ENCODE assay signal across 1 cellular context in the genomic region with DNA sequence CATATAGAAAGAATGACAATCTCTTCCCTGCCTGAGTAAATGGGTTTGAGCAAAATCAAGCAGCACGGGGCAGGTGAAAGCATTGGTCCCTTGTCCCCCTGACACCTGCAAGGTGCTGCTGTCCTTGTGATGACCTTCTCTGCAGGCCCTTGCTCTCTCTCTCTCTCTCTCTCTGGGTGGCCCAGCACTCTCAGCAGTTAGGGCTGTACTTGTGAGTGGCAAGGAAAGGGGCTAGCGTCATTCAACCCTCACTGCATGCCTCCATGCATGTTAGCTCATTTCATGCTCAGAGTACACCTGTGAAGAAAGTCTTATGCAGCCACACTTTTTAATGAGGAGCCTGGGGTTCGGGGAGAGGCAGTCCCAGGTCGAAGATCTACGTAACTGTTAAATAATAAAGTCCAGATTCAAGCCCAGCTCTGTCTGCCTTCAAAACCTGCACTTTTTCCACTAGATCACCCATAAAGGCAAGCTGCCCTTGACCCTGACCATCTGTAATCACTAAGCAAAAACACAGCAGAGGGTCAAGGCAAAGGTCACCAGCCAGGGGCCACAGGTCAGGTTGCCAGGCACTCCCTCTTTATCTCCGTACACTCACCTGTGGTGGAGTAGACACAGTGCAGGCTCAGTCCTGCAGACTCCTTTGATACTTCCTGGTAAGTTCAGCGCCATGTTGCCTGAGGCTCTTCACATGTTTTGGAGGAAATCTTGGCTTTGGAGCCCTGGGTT.
TF ChIP-seq lines count a peak whose summit lies in the region.

No MANE protein-coding gene starts in this region.

TF ChIP-seq in HepG2, 621 proteins besides CTCF, POLR2A, EP300 and RAD21 (continued from another document and continues in another):
- TF ChIP-seq, protein P1, sequence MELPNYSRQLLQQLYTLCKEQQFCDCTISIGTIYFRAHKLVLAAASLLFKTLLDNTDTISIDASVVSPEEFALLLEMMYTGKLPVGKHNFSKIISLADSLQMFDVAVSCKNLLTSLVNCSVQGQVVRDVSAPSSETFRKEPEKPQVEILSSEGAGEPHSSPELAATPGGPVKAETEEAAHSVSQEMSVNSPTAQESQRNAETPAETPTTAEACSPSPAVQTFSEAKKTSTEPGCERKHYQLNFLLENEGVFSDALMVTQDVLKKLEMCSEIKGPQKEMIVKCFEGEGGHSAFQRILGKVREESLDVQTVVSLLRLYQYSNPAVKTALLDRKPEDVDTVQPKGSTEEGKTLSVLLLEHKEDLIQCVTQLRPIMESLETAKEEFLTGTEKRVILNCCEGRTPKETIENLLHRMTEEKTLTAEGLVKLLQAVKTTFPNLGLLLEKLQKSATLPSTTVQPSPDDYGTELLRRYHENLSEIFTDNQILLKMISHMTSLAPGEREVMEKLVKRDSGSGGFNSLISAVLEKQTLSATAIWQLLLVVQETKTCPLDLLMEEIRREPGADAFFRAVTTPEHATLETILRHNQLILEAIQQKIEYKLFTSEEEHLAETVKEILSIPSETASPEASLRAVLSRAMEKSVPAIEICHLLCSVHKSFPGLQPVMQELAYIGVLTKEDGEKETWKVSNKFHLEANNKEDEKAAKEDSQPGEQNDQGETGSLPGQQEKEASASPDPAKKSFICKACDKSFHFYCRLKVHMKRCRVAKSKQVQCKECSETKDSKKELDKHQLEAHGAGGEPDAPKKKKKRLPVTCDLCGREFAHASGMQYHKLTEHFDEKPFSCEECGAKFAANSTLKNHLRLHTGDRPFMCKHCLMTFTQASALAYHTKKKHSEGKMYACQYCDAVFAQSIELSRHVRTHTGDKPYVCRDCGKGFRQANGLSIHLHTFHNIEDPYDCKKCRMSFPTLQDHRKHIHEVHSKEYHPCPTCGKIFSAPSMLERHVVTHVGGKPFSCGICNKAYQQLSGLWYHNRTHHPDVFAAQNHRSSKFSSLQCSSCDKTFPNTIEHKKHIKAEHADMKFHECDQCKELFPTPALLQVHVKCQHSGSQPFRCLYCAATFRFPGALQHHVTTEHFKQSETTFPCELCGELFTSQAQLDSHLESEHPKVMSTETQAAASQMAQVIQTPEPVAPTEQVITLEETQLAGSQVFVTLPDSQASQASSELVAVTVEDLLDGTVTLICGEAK (IDR thresholded peaks at IDR 0.05): no peak
- TF ChIP-seq, protein P1 (CRISPR knock-in tag; IDR thresholded peaks at IDR 0.05): peak; percentile 24; the same call in 1 of the 2 replicates
- TF ChIP-seq, protein P2, sequence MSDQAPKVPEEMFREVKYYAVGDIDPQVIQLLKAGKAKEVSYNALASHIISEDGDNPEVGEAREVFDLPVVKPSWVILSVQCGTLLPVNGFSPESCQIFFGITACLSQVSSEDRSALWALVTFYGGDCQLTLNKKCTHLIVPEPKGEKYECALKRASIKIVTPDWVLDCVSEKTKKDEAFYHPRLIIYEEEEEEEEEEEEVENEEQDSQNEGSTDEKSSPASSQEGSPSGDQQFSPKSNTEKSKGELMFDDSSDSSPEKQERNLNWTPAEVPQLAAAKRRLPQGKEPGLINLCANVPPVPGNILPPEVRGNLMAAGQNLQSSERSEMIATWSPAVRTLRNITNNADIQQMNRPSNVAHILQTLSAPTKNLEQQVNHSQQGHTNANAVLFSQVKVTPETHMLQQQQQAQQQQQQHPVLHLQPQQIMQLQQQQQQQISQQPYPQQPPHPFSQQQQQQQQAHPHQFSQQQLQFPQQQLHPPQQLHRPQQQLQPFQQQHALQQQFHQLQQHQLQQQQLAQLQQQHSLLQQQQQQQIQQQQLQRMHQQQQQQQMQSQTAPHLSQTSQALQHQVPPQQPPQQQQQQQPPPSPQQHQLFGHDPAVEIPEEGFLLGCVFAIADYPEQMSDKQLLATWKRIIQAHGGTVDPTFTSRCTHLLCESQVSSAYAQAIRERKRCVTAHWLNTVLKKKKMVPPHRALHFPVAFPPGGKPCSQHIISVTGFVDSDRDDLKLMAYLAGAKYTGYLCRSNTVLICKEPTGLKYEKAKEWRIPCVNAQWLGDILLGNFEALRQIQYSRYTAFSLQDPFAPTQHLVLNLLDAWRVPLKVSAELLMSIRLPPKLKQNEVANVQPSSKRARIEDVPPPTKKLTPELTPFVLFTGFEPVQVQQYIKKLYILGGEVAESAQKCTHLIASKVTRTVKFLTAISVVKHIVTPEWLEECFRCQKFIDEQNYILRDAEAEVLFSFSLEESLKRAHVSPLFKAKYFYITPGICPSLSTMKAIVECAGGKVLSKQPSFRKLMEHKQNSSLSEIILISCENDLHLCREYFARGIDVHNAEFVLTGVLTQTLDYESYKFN (CRISPR knock-in tag; conservative IDR thresholded peaks at IDR 0.05): peak; percentile 77
- TF ChIP-seq, protein P3, sequence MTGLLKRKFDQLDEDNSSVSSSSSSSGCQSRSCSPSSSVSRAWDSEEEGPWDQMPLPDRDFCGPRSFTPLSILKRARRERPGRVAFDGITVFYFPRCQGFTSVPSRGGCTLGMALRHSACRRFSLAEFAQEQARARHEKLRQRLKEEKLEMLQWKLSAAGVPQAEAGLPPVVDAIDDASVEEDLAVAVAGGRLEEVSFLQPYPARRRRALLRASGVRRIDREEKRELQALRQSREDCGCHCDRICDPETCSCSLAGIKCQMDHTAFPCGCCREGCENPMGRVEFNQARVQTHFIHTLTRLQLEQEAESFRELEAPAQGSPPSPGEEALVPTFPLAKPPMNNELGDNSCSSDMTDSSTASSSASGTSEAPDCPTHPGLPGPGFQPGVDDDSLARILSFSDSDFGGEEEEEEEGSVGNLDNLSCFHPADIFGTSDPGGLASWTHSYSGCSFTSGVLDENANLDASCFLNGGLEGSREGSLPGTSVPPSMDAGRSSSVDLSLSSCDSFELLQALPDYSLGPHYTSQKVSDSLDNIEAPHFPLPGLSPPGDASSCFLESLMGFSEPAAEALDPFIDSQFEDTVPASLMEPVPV (CRISPR knock-in tag; IDR thresholded peaks at IDR 0.05): no peak
- TF ChIP-seq ZNF460 (CRISPR knock-in tag; IDR thresholded peaks at IDR 0.05; ENCODE audit: borderline replicate concordance): no peak
- no peak for TF ChIP-seq ZNF484 (CRISPR knock-in tag; IDR thresholded peaks at IDR 0.05; ENCODE audit: borderline replicate concordance, low read depth)
- no peak for TF ChIP-seq AHR (CRISPR knock-in tag; IDR thresholded peaks at IDR 0.05)
- no peak for TF ChIP-seq ZNF616 (CRISPR knock-in tag; IDR thresholded peaks at IDR 0.05; ENCODE audit: low read depth)
- TF ChIP-seq, protein P4, sequence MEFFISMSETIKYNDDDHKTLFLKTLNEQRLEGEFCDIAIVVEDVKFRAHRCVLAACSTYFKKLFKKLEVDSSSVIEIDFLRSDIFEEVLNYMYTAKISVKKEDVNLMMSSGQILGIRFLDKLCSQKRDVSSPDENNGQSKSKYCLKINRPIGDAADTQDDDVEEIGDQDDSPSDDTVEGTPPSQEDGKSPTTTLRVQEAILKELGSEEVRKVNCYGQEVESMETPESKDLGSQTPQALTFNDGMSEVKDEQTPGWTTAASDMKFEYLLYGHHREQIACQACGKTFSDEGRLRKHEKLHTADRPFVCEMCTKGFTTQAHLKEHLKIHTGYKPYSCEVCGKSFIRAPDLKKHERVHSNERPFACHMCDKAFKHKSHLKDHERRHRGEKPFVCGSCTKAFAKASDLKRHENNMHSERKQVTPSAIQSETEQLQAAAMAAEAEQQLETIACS (CRISPR knock-in tag; IDR thresholded peaks at IDR 0.05): no peak
- TF ChIP-seq ZNF10 (CRISPR knock-in tag; IDR thresholded peaks at IDR 0.05; ENCODE audit: borderline replicate concordance, low read depth): no peak
- no peak for TF ChIP-seq NRL (CRISPR knock-in tag; IDR thresholded peaks at IDR 0.05; ENCODE audit: borderline replicate concordance)
- TF ChIP-seq, protein P5, sequence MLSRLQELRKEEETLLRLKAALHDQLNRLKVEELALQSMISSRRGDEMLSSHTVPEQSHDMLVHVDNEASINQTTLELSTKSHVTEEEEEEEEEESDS (CRISPR knock-in tag; IDR thresholded peaks at IDR 0.05; ENCODE audit: borderline replicate concordance): no peak
- TF ChIP-seq ZNF83 (CRISPR knock-in tag; IDR thresholded peaks at IDR 0.05; ENCODE audit: borderline replicate concordance): no peak
- no peak for TF ChIP-seq ARID2 (CRISPR knock-in tag; IDR thresholded peaks at IDR 0.05; ENCODE audit: borderline replicate concordance)
- 0 out of 2 replicates have a peak, but pooled peaks have one; percentile 32 for TF ChIP-seq ZNF431 (CRISPR knock-in tag; IDR thresholded peaks at IDR 0.05; ENCODE audit: borderline replicate concordance, low read depth)
- TF ChIP-seq ZFP37 (CRISPR knock-in tag; IDR thresholded peaks at IDR 0.05; ENCODE audit: borderline replicate concordance): no peak
- no peak for TF ChIP-seq ETV5 (CRISPR knock-in tag; IDR thresholded peaks at IDR 0.05; ENCODE audit: borderline replicate concordance)
- TF ChIP-seq, protein P6, sequence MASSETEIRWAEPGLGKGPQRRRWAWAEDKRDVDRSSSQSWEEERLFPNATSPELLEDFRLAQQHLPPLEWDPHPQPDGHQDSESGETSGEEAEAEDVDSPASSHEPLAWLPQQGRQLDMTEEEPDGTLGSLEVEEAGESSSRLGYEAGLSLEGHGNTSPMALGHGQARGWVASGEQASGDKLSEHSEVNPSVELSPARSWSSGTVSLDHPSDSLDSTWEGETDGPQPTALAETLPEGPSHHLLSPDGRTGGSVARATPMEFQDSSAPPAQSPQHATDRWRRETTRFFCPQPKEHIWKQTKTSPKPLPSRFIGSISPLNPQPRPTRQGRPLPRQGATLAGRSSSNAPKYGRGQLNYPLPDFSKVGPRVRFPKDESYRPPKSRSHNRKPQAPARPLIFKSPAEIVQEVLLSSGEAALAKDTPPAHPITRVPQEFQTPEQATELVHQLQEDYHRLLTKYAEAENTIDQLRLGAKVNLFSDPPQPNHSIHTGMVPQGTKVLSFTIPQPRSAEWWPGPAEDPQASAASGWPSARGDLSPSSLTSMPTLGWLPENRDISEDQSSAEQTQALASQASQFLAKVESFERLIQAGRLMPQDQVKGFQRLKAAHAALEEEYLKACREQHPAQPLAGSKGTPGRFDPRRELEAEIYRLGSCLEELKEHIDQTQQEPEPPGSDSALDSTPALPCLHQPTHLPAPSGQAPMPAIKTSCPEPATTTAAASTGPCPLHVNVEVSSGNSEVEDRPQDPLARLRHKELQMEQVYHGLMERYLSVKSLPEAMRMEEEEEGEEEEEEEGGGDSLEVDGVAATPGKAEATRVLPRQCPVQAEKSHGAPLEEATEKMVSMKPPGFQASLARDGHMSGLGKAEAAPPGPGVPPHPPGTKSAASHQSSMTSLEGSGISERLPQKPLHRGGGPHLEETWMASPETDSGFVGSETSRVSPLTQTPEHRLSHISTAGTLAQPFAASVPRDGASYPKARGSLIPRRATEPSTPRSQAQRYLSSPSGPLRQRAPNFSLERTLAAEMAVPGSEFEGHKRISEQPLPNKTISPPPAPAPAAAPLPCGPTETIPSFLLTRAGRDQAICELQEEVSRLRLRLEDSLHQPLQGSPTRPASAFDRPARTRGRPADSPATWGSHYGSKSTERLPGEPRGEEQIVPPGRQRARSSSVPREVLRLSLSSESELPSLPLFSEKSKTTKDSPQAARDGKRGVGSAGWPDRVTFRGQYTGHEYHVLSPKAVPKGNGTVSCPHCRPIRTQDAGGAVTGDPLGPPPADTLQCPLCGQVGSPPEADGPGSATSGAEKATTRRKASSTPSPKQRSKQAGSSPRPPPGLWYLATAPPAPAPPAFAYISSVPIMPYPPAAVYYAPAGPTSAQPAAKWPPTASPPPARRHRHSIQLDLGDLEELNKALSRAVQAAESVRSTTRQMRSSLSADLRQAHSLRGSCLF (CRISPR knock-in tag; IDR thresholded peaks at IDR 0.05; ENCODE audit: borderline replicate concordance): no peak
- TF ChIP-seq, protein P7, sequence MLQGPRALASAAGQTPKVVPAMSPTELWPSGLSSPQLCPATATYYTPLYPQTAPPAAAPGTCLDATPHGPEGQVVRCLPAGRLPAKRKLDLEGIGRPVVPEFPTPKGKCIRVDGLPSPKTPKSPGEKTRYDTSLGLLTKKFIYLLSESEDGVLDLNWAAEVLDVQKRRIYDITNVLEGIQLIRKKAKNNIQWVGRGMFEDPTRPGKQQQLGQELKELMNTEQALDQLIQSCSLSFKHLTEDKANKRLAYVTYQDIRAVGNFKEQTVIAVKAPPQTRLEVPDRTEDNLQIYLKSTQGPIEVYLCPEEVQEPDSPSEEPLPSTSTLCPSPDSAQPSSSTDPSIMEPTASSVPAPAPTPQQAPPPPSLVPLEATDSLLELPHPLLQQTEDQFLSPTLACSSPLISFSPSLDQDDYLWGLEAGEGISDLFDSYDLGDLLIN (CRISPR knock-in tag; IDR thresholded peaks at IDR 0.05; ENCODE audit: borderline replicate concordance): no peak
- no peak for TF ChIP-seq ZNF44 (CRISPR knock-in tag; IDR thresholded peaks at IDR 0.05)
- TF ChIP-seq REPIN1 (CRISPR knock-in tag; IDR thresholded peaks at IDR 0.05; ENCODE audit: borderline replicate concordance, low read depth): peak; percentile 25; the same call in 1 of the 2 replicates
- TF ChIP-seq KLF15 (CRISPR knock-in tag; IDR thresholded peaks at IDR 0.05; ENCODE audit: borderline replicate concordance): no peak
- TF ChIP-seq ZNF30 (CRISPR knock-in tag; IDR thresholded peaks at IDR 0.05): no peak
- TF ChIP-seq TSC22D2 (CRISPR knock-in tag; IDR thresholded peaks at IDR 0.05; ENCODE audit: borderline replicate concordance): 0 out of 2 replicates have a peak, but pooled peaks have one; percentile 39
- no peak for TF ChIP-seq ARHGAP35 (CRISPR knock-in tag; IDR thresholded peaks at IDR 0.05; ENCODE audit: borderline replicate concordance)
- TF ChIP-seq ZNF33B (CRISPR knock-in tag; IDR thresholded peaks at IDR 0.05): no peak
- TF ChIP-seq, protein P8, sequence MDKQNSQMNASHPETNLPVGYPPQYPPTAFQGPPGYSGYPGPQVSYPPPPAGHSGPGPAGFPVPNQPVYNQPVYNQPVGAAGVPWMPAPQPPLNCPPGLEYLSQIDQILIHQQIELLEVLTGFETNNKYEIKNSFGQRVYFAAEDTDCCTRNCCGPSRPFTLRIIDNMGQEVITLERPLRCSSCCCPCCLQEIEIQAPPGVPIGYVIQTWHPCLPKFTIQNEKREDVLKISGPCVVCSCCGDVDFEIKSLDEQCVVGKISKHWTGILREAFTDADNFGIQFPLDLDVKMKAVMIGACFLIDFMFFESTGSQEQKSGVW (CRISPR knock-in tag; IDR thresholded peaks at IDR 0.05; ENCODE audit: borderline replicate concordance): no peak
